10 cellular contexts compared by ENCODE assay signal in genomic region chr3:23809294-23809693, GRCh38. TPM values are rescaled to one million over a fixed set of nuclear protein-coding genes. Genes with fewer than 3 reads are reported as not detected.
DNase-seq lines count a peak whose midpoint lies in the region; ATAC-seq and TF ChIP-seq lines count a peak whose summit lies in the region.
"Had no signal": no experiment of that assay in that cellular context is flagged by ENCODE, and none has a peak within 500 bp of the region (broad histone marks: within the 10 kb centered on the region; RNA-seq: fewer than 3 reads in every experiment).

No MANE protein-coding gene starts in this region.

- peaks cover 9% of the 10 kb centered on the region for H3K36me3 Mint-ChIP-seq in activated T-cell treated with anti-CD3 and anti-CD28 coated beads, Interleukin-2, amount 50 U/mL, for 4 hours (ENCODE audit: insufficient read depth)

- no peaks in the 10 kb centered on the region for H3K9me3 Mint-ChIP-seq in activated T-cell treated with anti-CD3 and anti-CD28 coated beads, Interleukin-2, amount 50 U/mL, for 4 hours

- no peak for DNase-seq in activated T-cell treated with anti-CD3 and anti-CD28 coated beads, Interleukin-2, amount 50 U/mL, for 4 hours
- DNase-seq in activated T-cell treated with anti-CD3 and anti-CD28 coated beads, Interleukin-2, amount 50 U/mL, for 1 hour, result no peak
- DNase-seq in PC-9 (no peak), esophagus muscularis mucosa (ENCODE audit: extremely low spot score) (no peak), suprapubic skin (ENCODE audit: low spot score in 2 of 2) (no peak), foreskin melanocyte (no peak)
- no peak for DNase-seq in stimulated activated naive CD4-positive, alpha-beta T cell treated with Interleukin-2 at 50 U/mL for 16 hours (lab: John Stamatoyannopoulos, UW)
- DNase-seq: AML-193, NCI-H446 had no signal

- H3K4me1 Mint-ChIP-seq in activated T-cell treated with anti-CD3 and anti-CD28 coated beads, Interleukin-2, amount 50 U/mL, for 4 hours (ENCODE audit: low read depth), result peaks cover 56% of the 10 kb centered on the region

- H3K9me3 ChIP-seq in PC-9 (ENCODE audit: insufficient read depth, low read depth), result no peaks in the 10 kb centered on the region
- H3K9me3 ChIP-seq in esophagus muscularis mucosa, result no peaks in the 10 kb centered on the region
- H3K9me3 ChIP-seq in suprapubic skin, result no peaks in the 10 kb centered on the region

- peak overlapping the region; percentile 92 for H3K4me2 ChIP-seq in PC-9

- H3K9me2 ChIP-seq in PC-9 (ENCODE audit: insufficient read depth), result no peaks in the 10 kb centered on the region

- H3K36me3 ChIP-seq in PC-9 (ENCODE audit: low read depth), result peaks cover 51% of the 10 kb centered on the region
- no peaks in the 10 kb centered on the region for H3K36me3 ChIP-seq in esophagus muscularis mucosa
- H3K36me3 ChIP-seq in suprapubic skin, result no peaks in the 10 kb centered on the region

- H3K4me3 ChIP-seq in PC-9 (peak overlapping the region; percentile 97), esophagus muscularis mucosa (peak overlapping the region in 1 of 4 donors; percentile 79), suprapubic skin (peak overlapping the region; percentile 81)

- BruUV-seq in PC-9 (replicated peaks; lab: Mats Ljungman, UMichigan), result no TSS peak

- intact Hi-C loops in PC-9 (cut with micrococcal nuclease; ENCODE audit: unreplicated experiment), result loop anchor here (10.0 kb wide), 1 partner anchor 404 kb away; no protein-coding TSS in a partner anchor
- intact Hi-C loops in esophagus muscularis mucosa (cut with DNase I), result loop anchor here (5.0 to 10.0 kb wide), 2 partner anchors 94 to 607 kb away; partner anchors contain the start of gene UBE2E2

- POLR2A ChIA-PET in PC-9 (lab: Charles Lee; ENCODE audit: unreplicated experiment), result no interaction called here

- no peaks in the 10 kb centered on the region for H3K27me3 ChIP-seq in PC-9 (ENCODE audit: insufficient read depth, low read depth)
- no peaks in the 10 kb centered on the region for H3K27me3 ChIP-seq in esophagus muscularis mucosa
- no peaks in the 10 kb centered on the region for H3K27me3 ChIP-seq in suprapubic skin

- TF ChIP-seq EP300 in esophagus muscularis mucosa (IDR thresholded peaks at IDR 0.05) (no peak), suprapubic skin (IDR thresholded peaks at IDR 0.05) (no peak)

- no peak for TF ChIP-seq POLR2A in esophagus muscularis mucosa (IDR thresholded peaks at IDR 0.05; ENCODE audit: low read depth)
- TF ChIP-seq POLR2A in suprapubic skin (IDR thresholded peaks at IDR 0.05), result no peak

- H3F3A ChIP-seq in PC-9 (ENCODE audit: insufficient read depth, low read depth), result peaks cover 27% of the 10 kb centered on the region

- no peaks in the 10 kb centered on the region for H3K27me3 Mint-ChIP-seq in activated T-cell treated with anti-CD3 and anti-CD28 coated beads, Interleukin-2, amount 50 U/mL, for 4 hours (ENCODE audit: low read depth)

- H4K20me1 ChIP-seq in PC-9 (ENCODE audit: insufficient read depth), result peaks cover 26% of the 10 kb centered on the region

- peak; percentile 33 to 35 for ATAC-seq in activated T-cell treated with anti-CD3 and anti-CD28 coated beads, Interleukin-2, amount 50 U/mL, for 4 hours
- no peak for ATAC-seq in HG03521 (IDR thresholded peaks at IDR 0.05; ENCODE audit: unreplicated experiment)

- H3K27ac ChIP-seq in PC-9, result peak overlapping the region; percentile 69; the same call in 1 of the 2 replicates
- peak overlapping the region; percentile 93 to 96 (median 94) for H3K27ac ChIP-seq in esophagus muscularis mucosa (replicated peaks in 1 of 4)
- H3K27ac ChIP-seq in suprapubic skin, result peak overlapping the region; percentile 87

- peaks cover 80% of the 10 kb centered on the region for H3K79me2 ChIP-seq in PC-9 (ENCODE audit: low read depth)

- CTCF ChIA-PET in PC-9 (lab: Charles Lee), result interaction anchor here (0.6 kb wide), 1 partner anchor 27 kb away, joined by 3 read pairs; no protein-coding TSS in a partner anchor

- no peak for TF ChIP-seq CTCF in PC-9 (conservative IDR thresholded peaks at IDR 0.05)
- no peak for TF ChIP-seq CTCF in esophagus muscularis mucosa (IDR thresholded peaks at IDR 0.05)
- no peak for TF ChIP-seq CTCF in suprapubic skin (IDR thresholded peaks at IDR 0.05)

- H3K4me1 ChIP-seq in PC-9 (replicated peaks; ENCODE audit: insufficient read depth) (peaks cover 61% of the 10 kb centered on the region), esophagus muscularis mucosa (peaks cover 41 to 64% (median 56%) of the 10 kb centered on the region in 4 donors), suprapubic skin (peaks cover 56% of the 10 kb centered on the region)

- no peak overlapping the region for H2AFZ ChIP-seq in PC-9

- 53% methylated on average over 2 of the region's 2 CpGs for WGBS in esophagus muscularis mucosa
- WGBS in suprapubic skin, result 32% methylated on average over 2 of the region's 2 CpGs

- H3K4me3 Mint-ChIP-seq in activated T-cell treated with anti-CD3 and anti-CD28 coated beads, Interleukin-2, amount 50 U/mL, for 4 hours, result peak overlapping the region; percentile 85

RNA-seq across cellular contexts. Expression of gene UBE2E1, which starts 3.5 kb away (rescaled TPM):
- total RNA-seq in activated T-cell treated with anti-CD3 and anti-CD28 coated beads, Interleukin-2, amount 50 U/mL, for 4 hours, result 10 to 100 TPM; 52.9 to 56.3 (median 54.1) TPM
- total RNA-seq in PC-9 (2021) (65.6 and 102 TPM in 2 replicates), esophagus muscularis mucosa (100 to 1,000 TPM in 3 of 4 donors, 10 to 100 TPM in 1; 82.4 to 126 (median 115) TPM), suprapubic skin (100 to 1,000 TPM in 2 of 4 donors, 10 to 100 TPM in 2; 73.0 to 119 (median 94.6) TPM)
